ENCODE assay signal across 10 cellular contexts in the genomic region with DNA sequence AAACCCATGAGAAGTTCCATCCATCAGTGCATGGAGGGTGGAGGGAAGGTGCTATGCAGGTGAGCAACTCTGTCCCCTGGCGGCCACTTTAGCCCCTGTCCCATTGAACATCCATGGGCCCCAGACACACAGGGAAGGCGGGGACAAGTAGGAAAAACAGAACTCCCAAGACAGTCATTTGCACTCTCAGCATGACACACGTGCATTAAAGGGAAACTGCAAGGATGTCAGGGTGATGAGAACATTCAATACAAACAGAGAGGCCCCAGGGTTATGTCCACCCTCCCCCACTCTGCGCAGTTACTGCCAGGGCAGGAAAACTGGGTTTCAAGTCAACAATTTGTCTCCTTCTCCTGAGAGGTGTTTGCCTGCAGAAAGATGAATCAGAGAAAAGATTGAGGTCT. TPM values are rescaled to one million over a fixed set of nuclear protein-coding genes. Genes with fewer than 3 reads are reported as not detected.
DNase-seq lines count a peak whose midpoint lies in the region; ATAC-seq and TF ChIP-seq lines count a peak whose summit lies in the region.
"Had no signal": no experiment of that assay in that cellular context is flagged by ENCODE, and none has a peak within 500 bp of the region (broad histone marks: within the 10 kb centered on the region; RNA-seq: fewer than 3 reads in every experiment).

No MANE protein-coding gene starts in this region.

- intact Hi-C loops in uterus (cut with DNase I; ENCODE audit: low total_unique reads) (no loop called here), adrenal gland (cut with DNase I) (no loop called here)

- H3K9me3 ChIP-seq in WERI-Rb-1 (ENCODE audit: severe bottlenecking) (no peaks in the 10 kb centered on the region), uterus (no peaks in the 10 kb centered on the region), adrenal gland (replicated peaks in 1 of 3) (no peaks in the 10 kb centered on the region)
- H3K9me3 ChIP-seq: psoas muscle had no signal

- H3K27ac ChIP-seq in WERI-Rb-1 (no peak overlapping the region), uterus (no peak overlapping the region), adrenal gland (no peak overlapping the region)
- H3K27ac ChIP-seq: KMS-11, psoas muscle had no signal

- H3K27me3 ChIP-seq in WERI-Rb-1 (ENCODE audit: insufficient read depth, low read depth, severe bottlenecking) (no peaks in the 10 kb centered on the region), uterus (no peaks in the 10 kb centered on the region), adrenal gland (peaks cover 3% of the 10 kb centered on the region)

- no peak for ATAC-seq in GM18858 (IDR thresholded peaks at IDR 0.05; ENCODE audit: unreplicated experiment)
- ATAC-seq: psoas muscle had no signal

- H3K4me1 ChIP-seq in uterus: no peaks in the 10 kb centered on the region
- H3K4me1 ChIP-seq in adrenal gland (replicated peaks in 1 of 2): no peaks in the 10 kb centered on the region
- H3K4me1 ChIP-seq: psoas muscle had no signal

- H3K4me3 ChIP-seq in HFF-Myc (replicated peaks; ENCODE audit: low read depth, low read length) (no peak overlapping the region), WERI-Rb-1 (ENCODE audit: low read depth, low read length) (no peak overlapping the region), uterus (no peak overlapping the region), adrenal gland (no peak overlapping the region)
- H3K4me3 ChIP-seq: psoas muscle had no signal

- peak; percentile 11 for TF ChIP-seq CTCF in HFF-Myc (IDR thresholded peaks at IDR 0.05; ENCODE audit: low read depth, low read length, missing control alignments)
- TF ChIP-seq CTCF in WERI-Rb-1 (IDR thresholded peaks at IDR 0.05; ENCODE audit: low read depth, low read length): peak; percentile 62
- TF ChIP-seq CTCF in uterus (IDR thresholded peaks at IDR 0.05): no peak
- TF ChIP-seq CTCF in adrenal gland (IDR thresholded peaks at IDR 0.05): no peak

- no peaks in the 10 kb centered on the region for H3K36me3 ChIP-seq in WERI-Rb-1
- H3K36me3 ChIP-seq in uterus: no peaks in the 10 kb centered on the region
- no peaks in the 10 kb centered on the region for H3K36me3 ChIP-seq in adrenal gland (replicated peaks in 1 of 2)

- TF ChIP-seq POLR2A in uterus (IDR thresholded peaks at IDR 0.05) (no peak), adrenal gland (IDR thresholded peaks at IDR 0.05) (no peak)

- WGBS in adrenal gland, 4 donors: 21 to 45% (median 41%) methylated on average over 4 of the region's 4 CpGs

- DNase-seq in ELR (ENCODE audit: low read depth) (peak; percentile 23), HFF-Myc (ENCODE audit: extremely low read depth, low read depth) (no peak), WERI-Rb-1 (peak; percentile 34), lung microvascular endothelial cell (ENCODE audit: low read depth in 2 of 2) (peak; percentile 26 to 88), retina (no peak), uterus (no peak), adrenal gland (no peak)
- DNase-seq: psoas muscle had no signal

RNA-seq across cellular contexts. Expression of a gene that starts 44.0 kb away (rescaled TPM):
- 17.2 and 24.6 TPM in 2 replicates for total RNA-seq in lung microvascular endothelial cell
- total RNA-seq in uterus: 10 to 100 TPM; 45.0 to 53.7 (median 48.8) TPM
- 10 to 100 TPM; 25.4 to 40.9 (median 32.4) TPM for total RNA-seq in adrenal gland
- 10 to 100 TPM; 16.0 to 43.5 (median 16.8) TPM for polyA plus RNA-seq in adrenal gland

Comparison
In these comparisons a context has a peak if more than half of its experiments do, and no peak if none do; other contexts are left out.
1. DNase-seq: peak in ELR (single experiment), WERI-Rb-1 (single experiment) and lung microvascular endothelial cell (2 of 2); none in HFF-Myc (single experiment), retina (single experiment), uterus (0 of 2) and adrenal gland (0 of 7).
2. CTCF ChIP-seq: peak in HFF-Myc (single experiment) and WERI-Rb-1 (single experiment); none in uterus (0 of 4) and adrenal gland (0 of 6).